2 cellular contexts compared by ENCODE assay signal in the genomic region with DNA sequence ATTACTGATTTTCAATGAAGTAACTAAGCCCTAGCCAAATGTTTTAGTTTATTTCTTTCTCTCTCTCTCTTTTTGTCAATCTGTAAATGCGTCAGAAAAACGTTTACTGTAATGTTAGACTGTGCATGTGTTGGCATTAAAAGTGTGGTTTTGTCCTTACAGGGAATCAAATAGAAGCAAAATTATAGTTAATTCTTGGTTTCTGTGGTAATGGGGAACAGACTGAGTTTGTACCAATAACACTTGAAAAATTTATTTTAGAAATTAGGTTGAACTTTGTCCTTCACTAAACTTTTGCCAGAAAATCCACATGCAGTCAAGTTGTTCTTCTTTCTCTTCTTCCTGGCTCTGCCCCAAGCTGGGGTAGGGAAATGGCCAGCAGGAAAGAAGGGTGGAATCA.
TF ChIP-seq lines count a peak whose summit lies in the region.

No MANE protein-coding gene starts in this region.

TF ChIP-seq in IMR-90, 13 proteins besides CTCF, POLR2A, EP300 and RAD21:
- TF ChIP-seq FOS (IDR thresholded peaks at IDR 0.05; ENCODE audit: low read depth, low read length) = no peak
TF ChIP-seq in IMR-90: peak in this region for 0.

TF ChIP-seq in K562, 482 proteins besides CTCF, POLR2A, EP300 and RAD21:
- TF ChIP-seq, protein P1, sequence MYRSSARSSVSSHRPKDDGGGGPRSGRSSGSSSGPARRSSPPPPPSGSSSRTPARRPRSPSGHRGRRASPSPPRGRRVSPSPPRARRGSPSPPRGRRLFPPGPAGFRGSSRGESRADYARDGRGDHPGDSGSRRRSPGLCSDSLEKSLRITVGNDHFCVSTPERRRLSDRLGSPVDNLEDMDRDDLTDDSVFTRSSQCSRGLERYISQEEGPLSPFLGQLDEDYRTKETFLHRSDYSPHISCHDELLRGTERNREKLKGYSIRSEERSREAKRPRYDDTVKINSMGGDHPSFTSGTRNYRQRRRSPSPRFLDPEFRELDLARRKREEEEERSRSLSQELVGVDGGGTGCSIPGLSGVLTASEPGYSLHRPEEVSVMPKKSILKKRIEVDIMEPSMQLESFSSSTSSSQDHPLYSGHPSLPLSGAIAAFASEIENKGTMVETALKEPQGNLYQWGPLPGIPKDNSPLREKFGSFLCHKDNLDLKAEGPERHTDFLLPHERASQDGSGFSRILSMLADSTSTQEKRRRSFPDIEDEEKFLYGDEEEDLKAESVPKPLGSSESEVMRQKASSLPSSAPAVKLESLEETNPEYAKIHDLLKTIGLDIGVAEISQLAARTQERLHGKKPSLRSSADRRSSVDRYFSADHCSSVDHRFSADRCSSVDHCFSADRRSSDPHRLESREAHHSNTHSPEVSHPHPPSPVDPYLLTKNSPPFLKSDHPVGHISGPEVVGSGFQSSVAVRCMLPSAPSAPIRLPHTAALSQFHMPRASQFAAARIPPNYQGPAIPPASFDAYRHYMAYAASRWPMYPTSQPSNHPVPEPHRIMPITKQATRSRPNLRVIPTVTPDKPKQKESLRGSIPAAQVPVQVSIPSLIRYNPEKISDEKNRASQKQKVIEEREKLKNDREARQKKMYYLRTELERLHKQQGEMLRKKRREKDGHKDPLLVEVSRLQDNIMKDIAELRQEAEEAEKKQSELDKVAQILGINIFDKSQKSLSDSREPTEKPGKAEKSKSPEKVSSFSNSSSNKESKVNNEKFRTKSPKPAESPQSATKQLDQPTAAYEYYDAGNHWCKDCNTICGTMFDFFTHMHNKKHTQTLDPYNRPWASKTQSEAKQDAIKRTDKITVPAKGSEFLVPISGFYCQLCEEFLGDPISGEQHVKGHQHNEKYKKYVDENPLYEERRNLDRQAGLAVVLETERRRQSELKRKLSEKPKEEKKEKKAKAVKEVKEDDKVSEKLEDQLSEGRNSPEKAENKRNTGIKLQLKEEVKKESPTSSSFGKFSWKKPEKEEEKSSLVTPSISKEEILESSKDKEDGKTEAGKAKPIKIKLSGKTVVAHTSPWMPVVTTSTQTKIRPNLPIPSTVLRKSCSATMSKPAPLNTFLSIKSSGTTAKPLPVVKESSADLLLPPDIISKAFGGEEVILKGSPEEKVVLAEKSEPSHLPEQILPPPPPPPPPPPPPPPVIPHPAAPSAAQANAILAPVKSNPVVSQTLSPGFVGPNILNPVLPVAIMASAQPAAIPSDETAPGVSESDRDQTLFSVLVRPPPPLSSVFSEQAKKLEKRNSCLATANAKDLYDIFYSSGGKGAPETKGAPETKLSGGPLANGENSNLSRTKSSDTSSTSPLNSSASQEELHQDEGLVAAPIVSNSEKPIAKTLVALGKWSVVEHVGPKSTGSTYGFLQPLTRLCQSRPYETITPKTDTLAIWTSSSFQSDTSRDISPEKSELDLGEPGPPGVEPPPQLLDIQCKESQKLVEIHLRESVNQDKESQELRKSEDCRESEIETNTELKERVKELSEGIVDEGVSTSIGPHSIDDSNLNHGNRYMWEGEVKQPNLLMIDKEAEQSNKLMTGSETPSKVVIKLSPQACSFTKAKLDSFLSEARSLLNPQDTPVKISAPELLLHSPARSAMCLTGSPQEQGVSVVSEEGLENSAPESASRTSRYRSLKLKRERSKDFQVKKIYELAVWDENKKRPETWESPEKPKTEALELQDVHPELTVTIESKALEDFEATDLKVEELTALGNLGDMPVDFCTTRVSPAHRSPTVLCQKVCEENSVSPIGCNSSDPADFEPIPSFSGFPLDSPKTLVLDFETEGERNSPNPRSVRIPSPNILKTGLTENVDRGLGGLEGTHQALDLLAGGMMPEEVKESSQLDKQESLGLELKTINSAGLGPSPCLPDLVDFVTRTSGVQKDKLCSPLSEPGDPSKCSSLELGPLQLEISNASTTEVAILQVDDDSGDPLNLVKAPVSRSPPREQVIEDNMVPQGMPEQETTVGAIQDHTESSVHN (IDR thresholded peaks at IDR 0.05; ENCODE audit: borderline replicate concordance in 1 of 2, low read depth in 1 of 2) = no peak
- TF ChIP-seq MBD2 (IDR thresholded peaks at IDR 0.05; ENCODE audit: borderline replicate concordance, low read depth) (no peak), SLC30A9 (CRISPR knock-in tag; IDR thresholded peaks at IDR 0.05) (no peak), C11orf30 (IDR thresholded peaks at IDR 0.05; ENCODE audit: low read depth) (no peak), HEY1 (CRISPR knock-in tag; IDR thresholded peaks at IDR 0.05; ENCODE audit: borderline replicate concordance) (no peak), ZNF764 (CRISPR knock-in tag; IDR thresholded peaks at IDR 0.05; ENCODE audit: low read depth) (no peak), ZFP36 (IDR thresholded peaks at IDR 0.05; ENCODE audit: low read depth, low read length, partially characterized antibody) (no peak), YBX1 (IDR thresholded peaks at IDR 0.05) (no peak), ZBTB8A (IDR thresholded peaks at IDR 0.05; ENCODE audit: partially characterized antibody) (no peak), ADNP (tag; IDR thresholded peaks at IDR 0.05) (no peak), ZNF507 (tag; conservative IDR thresholded peaks at IDR 0.05) (no peak), ZNF707 (CRISPR knock-in tag; conservative IDR thresholded peaks at IDR 0.05) (no peak), TBL1XR1 (IDR thresholded peaks at IDR 0.05; ENCODE audit: low read length in 2 of 2) (no peak), ZC3H4 (CRISPR knock-in tag; IDR thresholded peaks at IDR 0.05; ENCODE audit: borderline replicate concordance) (no peak)
- TF ChIP-seq, protein P2, sequence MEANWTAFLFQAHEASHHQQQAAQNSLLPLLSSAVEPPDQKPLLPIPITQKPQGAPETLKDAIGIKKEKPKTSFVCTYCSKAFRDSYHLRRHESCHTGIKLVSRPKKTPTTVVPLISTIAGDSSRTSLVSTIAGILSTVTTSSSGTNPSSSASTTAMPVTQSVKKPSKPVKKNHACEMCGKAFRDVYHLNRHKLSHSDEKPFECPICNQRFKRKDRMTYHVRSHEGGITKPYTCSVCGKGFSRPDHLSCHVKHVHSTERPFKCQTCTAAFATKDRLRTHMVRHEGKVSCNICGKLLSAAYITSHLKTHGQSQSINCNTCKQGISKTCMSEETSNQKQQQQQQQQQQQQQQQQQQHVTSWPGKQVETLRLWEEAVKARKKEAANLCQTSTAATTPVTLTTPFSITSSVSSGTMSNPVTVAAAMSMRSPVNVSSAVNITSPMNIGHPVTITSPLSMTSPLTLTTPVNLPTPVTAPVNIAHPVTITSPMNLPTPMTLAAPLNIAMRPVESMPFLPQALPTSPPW (CRISPR knock-in tag; IDR thresholded peaks at IDR 0.05) = no peak
- TF ChIP-seq, protein P3, sequence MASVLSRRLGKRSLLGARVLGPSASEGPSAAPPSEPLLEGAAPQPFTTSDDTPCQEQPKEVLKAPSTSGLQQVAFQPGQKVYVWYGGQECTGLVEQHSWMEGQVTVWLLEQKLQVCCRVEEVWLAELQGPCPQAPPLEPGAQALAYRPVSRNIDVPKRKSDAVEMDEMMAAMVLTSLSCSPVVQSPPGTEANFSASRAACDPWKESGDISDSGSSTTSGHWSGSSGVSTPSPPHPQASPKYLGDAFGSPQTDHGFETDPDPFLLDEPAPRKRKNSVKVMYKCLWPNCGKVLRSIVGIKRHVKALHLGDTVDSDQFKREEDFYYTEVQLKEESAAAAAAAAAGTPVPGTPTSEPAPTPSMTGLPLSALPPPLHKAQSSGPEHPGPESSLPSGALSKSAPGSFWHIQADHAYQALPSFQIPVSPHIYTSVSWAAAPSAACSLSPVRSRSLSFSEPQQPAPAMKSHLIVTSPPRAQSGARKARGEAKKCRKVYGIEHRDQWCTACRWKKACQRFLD (CRISPR knock-in tag; IDR thresholded peaks at IDR 0.05) = no peak
- TF ChIP-seq, protein P4, sequence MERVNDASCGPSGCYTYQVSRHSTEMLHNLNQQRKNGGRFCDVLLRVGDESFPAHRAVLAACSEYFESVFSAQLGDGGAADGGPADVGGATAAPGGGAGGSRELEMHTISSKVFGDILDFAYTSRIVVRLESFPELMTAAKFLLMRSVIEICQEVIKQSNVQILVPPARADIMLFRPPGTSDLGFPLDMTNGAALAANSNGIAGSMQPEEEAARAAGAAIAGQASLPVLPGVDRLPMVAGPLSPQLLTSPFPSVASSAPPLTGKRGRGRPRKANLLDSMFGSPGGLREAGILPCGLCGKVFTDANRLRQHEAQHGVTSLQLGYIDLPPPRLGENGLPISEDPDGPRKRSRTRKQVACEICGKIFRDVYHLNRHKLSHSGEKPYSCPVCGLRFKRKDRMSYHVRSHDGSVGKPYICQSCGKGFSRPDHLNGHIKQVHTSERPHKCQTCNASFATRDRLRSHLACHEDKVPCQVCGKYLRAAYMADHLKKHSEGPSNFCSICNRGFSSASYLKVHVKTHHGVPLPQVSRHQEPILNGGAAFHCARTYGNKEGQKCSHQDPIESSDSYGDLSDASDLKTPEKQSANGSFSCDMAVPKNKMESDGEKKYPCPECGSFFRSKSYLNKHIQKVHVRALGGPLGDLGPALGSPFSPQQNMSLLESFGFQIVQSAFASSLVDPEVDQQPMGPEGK (CRISPR knock-in tag; IDR thresholded peaks at IDR 0.05; ENCODE audit: borderline replicate concordance) = no peak
- TF ChIP-seq, protein P5, sequence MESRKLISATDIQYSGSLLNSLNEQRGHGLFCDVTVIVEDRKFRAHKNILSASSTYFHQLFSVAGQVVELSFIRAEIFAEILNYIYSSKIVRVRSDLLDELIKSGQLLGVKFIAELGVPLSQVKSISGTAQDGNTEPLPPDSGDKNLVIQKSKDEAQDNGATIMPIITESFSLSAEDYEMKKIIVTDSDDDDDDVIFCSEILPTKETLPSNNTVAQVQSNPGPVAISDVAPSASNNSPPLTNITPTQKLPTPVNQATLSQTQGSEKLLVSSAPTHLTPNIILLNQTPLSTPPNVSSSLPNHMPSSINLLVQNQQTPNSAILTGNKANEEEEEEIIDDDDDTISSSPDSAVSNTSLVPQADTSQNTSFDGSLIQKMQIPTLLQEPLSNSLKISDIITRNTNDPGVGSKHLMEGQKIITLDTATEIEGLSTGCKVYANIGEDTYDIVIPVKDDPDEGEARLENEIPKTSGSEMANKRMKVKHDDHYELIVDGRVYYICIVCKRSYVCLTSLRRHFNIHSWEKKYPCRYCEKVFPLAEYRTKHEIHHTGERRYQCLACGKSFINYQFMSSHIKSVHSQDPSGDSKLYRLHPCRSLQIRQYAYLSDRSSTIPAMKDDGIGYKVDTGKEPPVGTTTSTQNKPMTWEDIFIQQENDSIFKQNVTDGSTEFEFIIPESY (CRISPR knock-in tag; IDR thresholded peaks at IDR 0.05) = no peak
- TF ChIP-seq, protein P6, sequence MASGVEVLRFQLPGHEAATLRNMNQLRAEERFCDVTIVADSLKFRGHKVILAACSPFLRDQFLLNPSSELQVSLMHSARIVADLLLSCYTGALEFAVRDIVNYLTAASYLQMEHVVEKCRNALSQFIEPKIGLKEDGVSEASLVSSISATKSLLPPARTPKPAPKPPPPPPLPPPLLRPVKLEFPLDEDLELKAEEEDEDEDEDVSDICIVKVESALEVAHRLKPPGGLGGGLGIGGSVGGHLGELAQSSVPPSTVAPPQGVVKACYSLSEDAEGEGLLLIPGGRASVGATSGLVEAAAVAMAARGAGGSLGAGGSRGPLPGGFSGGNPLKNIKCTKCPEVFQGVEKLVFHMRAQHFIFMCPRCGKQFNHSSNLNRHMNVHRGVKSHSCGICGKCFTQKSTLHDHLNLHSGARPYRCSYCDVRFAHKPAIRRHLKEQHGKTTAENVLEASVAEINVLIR (CRISPR knock-in tag; IDR thresholded peaks at IDR 0.05) = no peak
